In the genomic region with DNA sequence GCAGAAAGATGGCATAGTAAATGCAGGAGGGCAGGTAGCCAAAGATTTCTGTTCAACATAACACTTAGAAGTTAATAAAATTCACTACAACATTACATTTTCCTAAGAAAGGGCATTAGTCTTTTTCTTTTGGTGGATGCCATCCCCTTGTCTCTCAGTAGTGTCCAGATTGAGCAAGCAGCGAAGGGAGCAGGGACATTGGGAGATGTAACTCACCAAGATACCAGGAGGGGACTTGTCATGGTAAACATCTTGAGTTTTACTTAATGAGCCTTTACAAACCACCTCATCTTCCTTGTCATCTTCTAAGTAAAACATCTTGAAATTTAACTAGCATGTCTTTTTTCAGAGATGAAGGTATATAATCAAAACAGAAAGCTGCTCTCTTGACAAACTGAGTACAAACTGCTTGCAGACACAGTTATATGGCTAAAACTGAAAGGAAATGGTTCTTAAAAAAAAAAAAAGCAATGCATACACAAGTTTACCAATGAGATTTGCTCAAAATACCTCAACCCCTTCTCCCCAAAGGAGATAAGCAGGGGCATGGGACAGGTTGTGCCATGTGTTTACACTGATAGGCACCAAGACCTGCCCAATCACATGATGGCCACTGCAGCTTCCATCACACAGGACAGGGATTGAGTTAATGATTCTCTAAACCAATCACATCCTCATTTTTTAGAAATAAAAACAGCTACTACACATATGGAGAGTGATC, we compare ENCODE assay signal across 10 cellular contexts. TPM values are rescaled to one million over a fixed set of nuclear protein-coding genes. Genes with fewer than 3 reads are reported as not detected.
A peak's percentile ranks its signal among the peaks of the same experiment; 100 is the strongest.
DNase-seq lines count a peak whose midpoint lies in the region; ATAC-seq, FAIRE-seq and TF ChIP-seq lines count a peak whose summit lies in the region.
"Had no signal": no experiment of that assay in that cellular context is flagged by ENCODE, and none has a peak within 500 bp of the region (broad histone marks: within the 10 kb centered on the region; RNA-seq: fewer than 3 reads in every experiment).

No MANE protein-coding gene starts in this region.

- no peak overlapping the region for H2BK5ac ChIP-seq in mesendoderm (ENCODE audit: low read length)

- H3K27me3 ChIP-seq in mesendoderm (ENCODE audit: insufficient read depth, low read length, poor library complexity), result no peaks in the 10 kb centered on the region

- H3K4me1 ChIP-seq in A549 (peaks cover 97% of the 10 kb centered on the region), mesendoderm (ENCODE audit: control insufficient read depth, low read depth, low read length) (no peaks in the 10 kb centered on the region)

- no peak overlapping the region for H3K9ac ChIP-seq in mesendoderm (ENCODE audit: low read length)

- H3K9me3 Mint-ChIP-seq in HFFc6, result peaks cover under 1% of the 10 kb centered on the region; the same call in 1 of the 2 replicates
- no peaks in the 10 kb centered on the region for H3K9me3 Mint-ChIP-seq in activated naive CD8-positive, alpha-beta T cell treated with anti-CD3 and anti-CD28 coated beads, Interleukin-2, amount 10 ng/mL, durations not matched to agents 7 days and 5 days

- H2AK5ac ChIP-seq in mesendoderm (ENCODE audit: low read length), result no peak overlapping the region

- no peak overlapping the region for H2BK15ac ChIP-seq in mesendoderm (replicated peaks; ENCODE audit: low read depth)

- DNase-seq in A549 (ENCODE audit: low read depth in 1 of 2, low spot score in 1 of 2), result peak in 1 of 2 experiments; percentile 41
- DNase-seq in HFFc6, result no peak
- DNase-seq in activated naive CD8-positive, alpha-beta T cell treated with anti-CD3 and anti-CD28 coated beads, Interleukin-2, amount 10 ng/mL, durations not matched to agents 7 days and 5 days, result no peak
- DNase-seq in mesendoderm, result peak; percentile 44
- no peak for DNase-seq in stimulated activated CD4-positive, alpha-beta T cell treated with anti-CD3 and anti-CD28 coated beads, Interleukin-4, amount 100 ng/mL, for 24 hours
- DNase-seq in NCI-H510A treated with DMSO at 0.1 percent for 48 hours (lab: John Stamatoyannopoulos, UW), result no peak
- DNase-seq: cerebellar nuclear complex had no signal

- H3K4me3 ChIP-seq in A549 (no peak overlapping the region), mesendoderm (ENCODE audit: low read length) (no peak overlapping the region)

- peaks cover 99% of the 10 kb centered on the region for H3K4me1 Mint-ChIP-seq in HFFc6 (ENCODE audit: low read depth)
- peaks cover 57% of the 10 kb centered on the region for H3K4me1 Mint-ChIP-seq in activated naive CD8-positive, alpha-beta T cell treated with anti-CD3 and anti-CD28 coated beads, Interleukin-2, amount 10 ng/mL, durations not matched to agents 7 days and 5 days

- H3K36me3 ChIP-seq in mesendoderm (ENCODE audit: control insufficient read depth, insufficient read depth, low read length), result no peaks in the 10 kb centered on the region

- H3K4me3 Mint-ChIP-seq in HFFc6, result peak overlapping the region; percentile 74
- H3K4me3 Mint-ChIP-seq in activated naive CD8-positive, alpha-beta T cell treated with anti-CD3 and anti-CD28 coated beads, Interleukin-2, amount 10 ng/mL, durations not matched to agents 7 days and 5 days, result peak overlapping the region; percentile 89

- POLR2A ChIA-PET in A549 (lab: Yijun Ruan, JAX), result no interaction called here
- POLR2A ChIA-PET in activated naive CD8-positive, alpha-beta T cell treated with anti-CD3 and anti-CD28 coated beads, Interleukin-2, amount 10 ng/mL, durations not matched to agents 7 days and 5 days (lab: Charles Lee), result interaction anchor here (0.6 to 5.4 kb wide), 11 partner anchors 11 to 519 kb away, joined by 3 to 60 read pairs (median 4); a partner anchor contains a TSS

- H3K4ac ChIP-seq in mesendoderm (ENCODE audit: low read depth, low read length), result no peak overlapping the region

- no peak overlapping the region for H4K5ac ChIP-seq in mesendoderm (ENCODE audit: low read length)

- no peak overlapping the region for H2BK120ac ChIP-seq in mesendoderm (ENCODE audit: low read depth, low read length)

- H3K4me2 ChIP-seq in A549 (peak overlapping the region; percentile 84), mesendoderm (ENCODE audit: low read length) (no peak overlapping the region)

- H3K79me2 ChIP-seq in mesendoderm (ENCODE audit: control insufficient read depth, insufficient read depth, low read length), result peaks cover 2% of the 10 kb centered on the region

- TF ChIP-seq CTCF in A549 (IDR thresholded peaks at IDR 0.05), result no peak
- peak; percentile 32 for TF ChIP-seq CTCF in HFFc6 (IDR thresholded peaks at IDR 0.05)

- H3K36me3 Mint-ChIP-seq in HFFc6 (ENCODE audit: low read depth), result peaks cover 20% of the 10 kb centered on the region
- peaks cover 18% of the 10 kb centered on the region for H3K36me3 Mint-ChIP-seq in activated naive CD8-positive, alpha-beta T cell treated with anti-CD3 and anti-CD28 coated beads, Interleukin-2, amount 10 ng/mL, durations not matched to agents 7 days and 5 days

- peak overlapping the region; percentile 83 to 86 for H3K27ac ChIP-seq in A549
- H3K27ac ChIP-seq in mesendoderm (ENCODE audit: low read depth, low read length), result no peak overlapping the region

- H3K79me1 ChIP-seq in mesendoderm (ENCODE audit: low read length), result peaks cover 5% of the 10 kb centered on the region

- no peak for FAIRE-seq in A549 (lab: Jason Lieb, UNC)
- FAIRE-seq: D721Med had no signal

- H3K18ac ChIP-seq in mesendoderm (ENCODE audit: low read length), result no peak overlapping the region

- no peak overlapping the region for H3K56ac ChIP-seq in mesendoderm (ENCODE audit: low read length)

- 76% methylated on average over 1 of the region's 1 CpG for WGBS in A549 (ENCODE audit: missing lambda C conversion rate)
- no CpG with 5 or more reads among the region's 1 CpG for WGBS in mesendoderm (ENCODE audit: extremely low coverage, insufficient coverage, low lambda C conversion rate)

- no peaks in the 10 kb centered on the region for H3K9me3 ChIP-seq in A549

- no peak for TF ChIP-seq EP300 in A549 (IDR thresholded peaks at IDR 0.05)

- TF ChIP-seq POLR2A in A549 (IDR thresholded peaks at IDR 0.05; ENCODE audit: low read length), result no peak

- no peak overlapping the region for H3K23ac ChIP-seq in mesendoderm (ENCODE audit: low read length)

- CTCF ChIA-PET in A549 (lab: Yijun Ruan, JAX), result interaction anchor here (1.3 kb wide), 1 partner anchor 80 kb away, joined by 5 read pairs; no protein-coding TSS in a partner anchor

- H3K27ac Mint-ChIP-seq in HFFc6, result peak overlapping the region; percentile 94
- H3K27ac Mint-ChIP-seq in activated naive CD8-positive, alpha-beta T cell treated with anti-CD3 and anti-CD28 coated beads, Interleukin-2, amount 10 ng/mL, durations not matched to agents 7 days and 5 days, result peak overlapping the region; percentile 94

- H3K27me3 Mint-ChIP-seq in HFFc6 (ENCODE audit: insufficient read depth), result no peaks in the 10 kb centered on the region
- no peaks in the 10 kb centered on the region for H3K27me3 Mint-ChIP-seq in activated naive CD8-positive, alpha-beta T cell treated with anti-CD3 and anti-CD28 coated beads, Interleukin-2, amount 10 ng/mL, durations not matched to agents 7 days and 5 days

- no peak for TF ChIP-seq RAD21 in A549 (conservative IDR thresholded peaks at IDR 0.05 in 1 of 2, IDR thresholded peaks at IDR 0.05 in 1 of 2)

- ATAC-seq in A549 (peak in 1 of 2 experiments; percentile 39; a peak in 1 of 6 replicates), GM18873 (IDR thresholded peaks at IDR 0.05; ENCODE audit: low FRiP score, unreplicated experiment) (no peak), HG03135 (IDR thresholded peaks at IDR 0.05; ENCODE audit: unreplicated experiment) (no peak)
- peak; percentile 53 for ATAC-seq in activated naive CD8-positive, alpha-beta T cell treated with anti-CD3 and anti-CD28 coated beads, Interleukin-2, amount 10 ng/mL, durations not matched to agents 7 days and 5 days (ENCODE audit: low read depth)

- H4K8ac ChIP-seq in mesendoderm (ENCODE audit: low read depth, low read length), result no peak overlapping the region

TF ChIP-seq in A549, 52 proteins besides CTCF, POLR2A, EP300 and RAD21:
- TF ChIP-seq NFE2L2 (conservative IDR thresholded peaks at IDR 0.05; ENCODE audit: low read length) (no peak), KDM1A (IDR thresholded peaks at IDR 0.05; ENCODE audit: low read depth) (no peak), PHF8 (IDR thresholded peaks at IDR 0.05; ENCODE audit: borderline replicate concordance, low read depth) (no peak), HOXB5 (CRISPR knock-in tag; IDR thresholded peaks at IDR 0.05) (no peak), SMC3 (IDR thresholded peaks at IDR 0.05) (no peak), MYC (IDR thresholded peaks at IDR 0.05; ENCODE audit: borderline replicate concordance, low read length) (no peak), HEYL (CRISPR knock-in tag; IDR thresholded peaks at IDR 0.05) (no peak), BHLHE40 (IDR thresholded peaks at IDR 0.05; ENCODE audit: low read depth, low read length) (no peak), CBX8 (IDR thresholded peaks at IDR 0.05) (no peak), JUNB (IDR thresholded peaks at IDR 0.05) (no peak), HDAC2 (IDR thresholded peaks at IDR 0.05) (no peak), TFCP2L1 (CRISPR knock-in tag; IDR thresholded peaks at IDR 0.05) (no peak), ZNF302 (CRISPR knock-in tag; IDR thresholded peaks at IDR 0.05) (no peak)
- TF ChIP-seq, protein P1, sequence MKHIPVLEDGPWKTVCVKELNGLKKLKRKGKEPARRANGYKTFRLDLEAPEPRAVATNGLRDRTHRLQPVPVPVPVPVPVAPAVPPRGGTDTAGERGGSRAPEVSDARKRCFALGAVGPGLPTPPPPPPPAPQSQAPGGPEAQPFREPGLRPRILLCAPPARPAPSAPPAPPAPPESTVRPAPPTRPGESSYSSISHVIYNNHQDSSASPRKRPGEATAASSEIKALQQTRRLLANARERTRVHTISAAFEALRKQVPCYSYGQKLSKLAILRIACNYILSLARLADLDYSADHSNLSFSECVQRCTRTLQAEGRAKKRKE (CRISPR knock-in tag; IDR thresholded peaks at IDR 0.05; ENCODE audit: low read depth), result no peak
- TF ChIP-seq, protein P2, sequence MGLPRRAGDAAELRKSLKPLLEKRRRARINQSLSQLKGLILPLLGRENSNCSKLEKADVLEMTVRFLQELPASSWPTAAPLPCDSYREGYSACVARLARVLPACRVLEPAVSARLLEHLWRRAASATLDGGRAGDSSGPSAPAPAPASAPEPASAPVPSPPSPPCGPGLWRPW (IDR thresholded peaks at IDR 0.05), result no peak

RNA-seq across cellular contexts. Expression of a gene that starts 30.3 kb away (rescaled TPM):
- polyA plus RNA-seq in A549 (2011; rRNA removed) (21.1 and 23.7 TPM in 2 replicates), A549 (2017; fragmentation: RNase III; extraction: RNeasy Plus Mini Kit Qiagen cat#74134 plus additional on column Dnase treatment) (12.5 to 14.0 TPM (median 12.9 TPM) in 3 replicates)
- polyA plus RNA-seq in A549 (2012; cell fraction: cytosol; rRNA removed), result 6.9 and 8.5 TPM in 2 replicates
- 9.9 and 13.4 TPM in 2 replicates for polyA plus RNA-seq in A549 (2012; cell fraction: nucleus; rRNA removed)
- 17.9 and 18.8 TPM in 2 replicates for polyA minus RNA-seq in A549 (2011; rRNA and poly(A)+ RNA removed)
- total RNA-seq in HFFc6 (2021; fragmentation: NEBNext Ultra II Directional; extraction: Animal tissue kit (Norgen Biotek cat#: 25700)), result 10 to 100 TPM; 24.6 to 27.7 (median 26.3) TPM
- 10 to 100 TPM; 91.0 to 93.9 TPM for total RNA-seq in activated naive CD8-positive, alpha-beta T cell treated with anti-CD3 and anti-CD28 coated beads, Interleukin-2, amount 10 ng/mL, durations not matched to agents 7 days and 5 days
- polyA plus RNA-seq in mesendoderm (2013, experiment 1 of 2), result 7.8 TPM
- 8.8 TPM for polyA plus RNA-seq in mesendoderm (2013, experiment 2 of 2)
